In the genomic region with DNA sequence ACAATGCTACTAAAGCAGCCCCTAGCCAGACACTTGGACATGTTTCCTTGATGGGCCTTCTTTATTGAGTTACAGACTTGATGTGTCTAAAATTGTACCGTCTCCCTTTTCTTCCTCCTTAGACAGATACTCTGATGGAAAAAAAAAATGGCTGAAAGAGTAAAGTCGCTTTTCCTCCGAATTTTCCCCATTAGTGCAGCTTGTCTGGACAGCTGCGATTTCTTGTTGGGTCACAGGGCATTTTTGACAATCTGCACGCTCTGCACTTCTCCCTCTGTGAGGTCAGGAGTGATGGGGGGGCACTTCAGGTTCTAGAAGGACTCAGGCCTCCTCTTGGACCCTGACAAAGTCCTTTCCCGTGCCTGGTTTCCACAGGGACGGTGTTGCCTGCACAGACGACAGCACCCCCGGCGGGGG, we compare ENCODE assay signal across 8 cellular contexts. TPM values are rescaled to one million over a fixed set of nuclear protein-coding genes. Genes with fewer than 3 reads are reported as not detected.
A peak's percentile ranks its signal among the peaks of the same experiment; 100 is the strongest.
DNase-seq lines count a peak whose midpoint lies in the region; ATAC-seq, FAIRE-seq and TF ChIP-seq lines count a peak whose summit lies in the region.

No MANE protein-coding gene starts in this region.

- H3K9ac ChIP-seq in adipocyte (ENCODE audit: low read length): peak overlapping the region; percentile 99

- H3K4me3 ChIP-seq in A549: peak overlapping the region; percentile 80
- H3K4me3 ChIP-seq in HEK293 (ENCODE audit: low read depth, low read length): peak overlapping the region; percentile 83
- peak overlapping the region; percentile 98 for H3K4me3 ChIP-seq in adipocyte (ENCODE audit: low read length)
- H3K4me3 ChIP-seq in thoracic aorta: peak overlapping the region; percentile 98

- H3K4me1 ChIP-seq in A549 (peaks cover 22% of the 10 kb centered on the region), HEK293 (ENCODE audit: control insufficient read depth, insufficient read depth, low read length) (peaks cover 20% of the 10 kb centered on the region), adipocyte (ENCODE audit: control insufficient read depth, insufficient read depth, low read length) (peaks cover 57% of the 10 kb centered on the region), thoracic aorta (ENCODE audit: control insufficient read depth in 1 of 2, low read depth in 2 of 2) (peaks cover 18 to 27% of the 10 kb centered on the region in 2 donors)

- no peaks in the 10 kb centered on the region for H3K27me3 ChIP-seq in adipocyte (replicated peaks; ENCODE audit: control insufficient read depth, insufficient read depth, low read length)
- no peaks in the 10 kb centered on the region for H3K27me3 ChIP-seq in layer of hippocampus (ENCODE audit: control insufficient read depth, insufficient read depth, low read length)
- no peaks in the 10 kb centered on the region for H3K27me3 ChIP-seq in thoracic aorta (replicated peaks; ENCODE audit: insufficient read depth)

- no peak for TF ChIP-seq EP300 in A549 (IDR thresholded peaks at IDR 0.05)

- H3K27ac ChIP-seq in A549 (peak overlapping the region; percentile 95 to 96), HEK293 (ENCODE audit: extremely low read depth, low read depth, low read length) (peak overlapping the region; percentile 95), layer of hippocampus (ENCODE audit: low read depth, low read length) (peak overlapping the region; percentile 99), thoracic aorta (peak overlapping the region; percentile 95 to 99)

- CTCF ChIA-PET in A549 (lab: Yijun Ruan, JAX): interaction anchor here (0.6 to 1.7 kb wide), 7 partner anchors 14 to 376 kb away, joined by 3 to 5 read pairs (median 3); no protein-coding TSS in a partner anchor
- CTCF ChIA-PET in HEK293 (lab: Yijun Ruan, JAX): interaction anchor here (0.9 to 2.0 kb wide), 3 partner anchors 40 to 54 kb away, joined by 3 to 4 read pairs (median 4); partner anchors contain the start of gene WIPI1

- TF ChIP-seq POLR2A in A549 (IDR thresholded peaks at IDR 0.05; ENCODE audit: low read length): no peak

- TF ChIP-seq RAD21 in A549 (conservative IDR thresholded peaks at IDR 0.05 in 1 of 2, IDR thresholded peaks at IDR 0.05 in 1 of 2): no peak

- DNase-seq in A549 (ENCODE audit: low read depth in 1 of 2, low spot score in 1 of 2) (peak in 1 of 2 experiments; percentile 58), adipocyte (ENCODE audit: low read depth) (no peak), thoracic aorta (ENCODE audit: low spot score) (no peak), D721Med (ENCODE audit: insufficient read length, low spot score) (no peak)

- H3K36me3 ChIP-seq in HEK293 (ENCODE audit: control insufficient read depth in 2 of 2, insufficient read depth in 1 of 2, low read length in 2 of 2) (peaks cover 12 to 16% of the 10 kb centered on the region in 2 experiments; a peak in 2 of 3 replicates), adipocyte (ENCODE audit: control insufficient read depth, insufficient read depth, low read length, severe bottlenecking) (peaks cover 12% of the 10 kb centered on the region), thoracic aorta (no peaks in the 10 kb centered on the region)

- FAIRE-seq in A549 (lab: Jason Lieb, UNC) (no peak), D721Med (lab: Jason Lieb, UNC) (no peak)

- POLR2A ChIA-PET in A549 (lab: Yijun Ruan, JAX) (interaction anchor here (1.4 kb wide), 1 partner anchor 12 kb away, joined by 4 read pairs; no protein-coding TSS in a partner anchor), HEK293 (lab: Yijun Ruan, JAX) (interaction anchor here (1.4 to 2.7 kb wide), 3 partner anchors 9 to 476 kb away, joined by 3 to 18 read pairs (median 6); partner anchors contain the start of genes KPNA2 and WIPI1)

- TF ChIP-seq CTCF in A549 (IDR thresholded peaks at IDR 0.05): no peak
- TF ChIP-seq CTCF in HEK293 (tag by site-specific recombination; IDR thresholded peaks at IDR 0.05): peak; percentile 33; the same call in 1 of the 2 replicates
- TF ChIP-seq CTCF in thoracic aorta (IDR thresholded peaks at IDR 0.05): no peak
- TF ChIP-seq CTCF in D721Med (IDR thresholded peaks at IDR 0.05; ENCODE audit: insufficient read depth, missing control alignments): no peak

- ATAC-seq in A549 (no peak), thoracic aorta (ENCODE audit: insufficient number of reproducible peaks, low FRiP score, low read depth) (peak; percentile 4), HG03135 (IDR thresholded peaks at IDR 0.05; ENCODE audit: unreplicated experiment) (no peak), HG03342 (IDR thresholded peaks at IDR 0.05; ENCODE audit: unreplicated experiment) (no peak)

- H3K9me3 ChIP-seq in A549 (no peaks in the 10 kb centered on the region), HEK293 (ENCODE audit: control insufficient read depth, insufficient read depth, low read depth, low read length) (no peaks in the 10 kb centered on the region), adipocyte (ENCODE audit: control insufficient read depth, low read length) (no peaks in the 10 kb centered on the region), thoracic aorta (no peaks in the 10 kb centered on the region)

- peak overlapping the region; percentile 73 for H3K4me2 ChIP-seq in A549

- 16% methylated on average over 10 of the region's 10 CpGs for WGBS in A549 (ENCODE audit: missing lambda C conversion rate)

TF ChIP-seq in A549, 52 proteins besides CTCF, POLR2A, EP300 and RAD21:
- TF ChIP-seq SREBF2 (IDR thresholded peaks at IDR 0.05) (no peak), MAFK (IDR thresholded peaks at IDR 0.05; ENCODE audit: partially characterized antibody) (peak; percentile 87), MAZ (IDR thresholded peaks at IDR 0.05; ENCODE audit: borderline replicate concordance, low read depth, low read length) (no peak), CEBPB (IDR thresholded peaks at IDR 0.05) (no peak)

TF ChIP-seq in HEK293, 187 proteins besides CTCF, POLR2A, EP300 and RAD21 (continues in another document):
- TF ChIP-seq IKZF3 (tag by site-specific recombination; IDR thresholded peaks at IDR 0.05): no peak
- no peak for TF ChIP-seq WT1 (tag by site-specific recombination; IDR thresholded peaks at IDR 0.05)
- TF ChIP-seq, protein P1, sequence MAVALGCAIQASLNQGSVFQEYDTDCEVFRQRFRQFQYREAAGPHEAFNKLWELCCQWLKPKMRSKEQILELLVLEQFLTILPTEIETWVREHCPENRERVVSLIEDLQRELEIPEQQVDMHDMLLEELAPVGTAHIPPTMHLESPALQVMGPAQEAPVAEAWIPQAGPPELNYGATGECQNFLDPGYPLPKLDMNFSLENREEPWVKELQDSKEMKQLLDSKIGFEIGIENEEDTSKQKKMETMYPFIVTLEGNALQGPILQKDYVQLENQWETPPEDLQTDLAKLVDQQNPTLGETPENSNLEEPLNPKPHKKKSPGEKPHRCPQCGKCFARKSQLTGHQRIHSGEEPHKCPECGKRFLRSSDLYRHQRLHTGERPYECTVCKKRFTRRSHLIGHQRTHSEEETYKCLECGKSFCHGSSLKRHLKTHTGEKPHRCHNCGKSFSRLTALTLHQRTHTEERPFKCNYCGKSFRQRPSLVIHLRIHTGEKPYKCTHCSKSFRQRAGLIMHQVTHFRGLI (tag by site-specific recombination; IDR thresholded peaks at IDR 0.05): 0 out of 2 replicates have a peak, but pooled peaks have one; percentile 24
- TF ChIP-seq, protein P2, sequence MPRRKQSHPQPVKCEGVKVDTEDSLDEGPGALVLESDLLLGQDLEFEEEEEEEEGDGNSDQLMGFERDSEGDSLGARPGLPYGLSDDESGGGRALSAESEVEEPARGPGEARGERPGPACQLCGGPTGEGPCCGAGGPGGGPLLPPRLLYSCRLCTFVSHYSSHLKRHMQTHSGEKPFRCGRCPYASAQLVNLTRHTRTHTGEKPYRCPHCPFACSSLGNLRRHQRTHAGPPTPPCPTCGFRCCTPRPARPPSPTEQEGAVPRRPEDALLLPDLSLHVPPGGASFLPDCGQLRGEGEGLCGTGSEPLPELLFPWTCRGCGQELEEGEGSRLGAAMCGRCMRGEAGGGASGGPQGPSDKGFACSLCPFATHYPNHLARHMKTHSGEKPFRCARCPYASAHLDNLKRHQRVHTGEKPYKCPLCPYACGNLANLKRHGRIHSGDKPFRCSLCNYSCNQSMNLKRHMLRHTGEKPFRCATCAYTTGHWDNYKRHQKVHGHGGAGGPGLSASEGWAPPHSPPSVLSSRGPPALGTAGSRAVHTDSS (tag by site-specific recombination; IDR thresholded peaks at IDR 0.05): no peak
- no peak for TF ChIP-seq ZFP69B (tag by site-specific recombination; IDR thresholded peaks at IDR 0.05)
- TF ChIP-seq ZNF19 (tag by site-specific recombination; IDR thresholded peaks at IDR 0.05; ENCODE audit: low read depth): no peak

RNA-seq across cellular contexts. Expression of gene PRKAR1A, which starts 1.0 kb away (rescaled TPM):
- 244 and 370 TPM in 2 replicates for polyA plus RNA-seq in A549 (2011; rRNA removed)
- polyA plus RNA-seq in A549 (2012; cell fraction: cytosol; rRNA removed): 109 and 137 TPM in 2 replicates
- polyA plus RNA-seq in A549 (2012; cell fraction: nucleus; rRNA removed): 108 and 114 TPM in 2 replicates
- polyA plus RNA-seq in A549 (2017; fragmentation: RNase III; extraction: RNeasy Plus Mini Kit Qiagen cat#74134 plus additional on column Dnase treatment): 239 to 259 TPM (median 244 TPM) in 3 replicates
- 386 and 403 TPM in 2 replicates for polyA minus RNA-seq in A549 (2011; rRNA and poly(A)+ RNA removed)
- total RNA-seq in thoracic aorta: 100 to 1,000 TPM; 345 to 412 TPM

RNA-seq across cellular contexts. Expression of gene WIPI1, which starts 54.0 kb away (rescaled TPM):
- 19.7 and 26.1 TPM in 2 replicates for polyA plus RNA-seq in A549 (2011; rRNA removed)
- polyA plus RNA-seq in A549 (2012; cell fraction: cytosol; rRNA removed): 5.2 and 6.7 TPM in 2 replicates
- 3.3 and 3.4 TPM in 2 replicates for polyA plus RNA-seq in A549 (2012; cell fraction: nucleus; rRNA removed)
- 6.9 to 11.6 TPM (median 9.5 TPM) in 3 replicates for polyA plus RNA-seq in A549 (2017; fragmentation: RNase III; extraction: RNeasy Plus Mini Kit Qiagen cat#74134 plus additional on column Dnase treatment)
- 16.2 and 25.9 TPM in 2 replicates for polyA minus RNA-seq in A549 (2011; rRNA and poly(A)+ RNA removed)
- 10 to 100 TPM; 54.2 to 58.3 TPM for total RNA-seq in thoracic aorta

Comparison
In these comparisons a context has a peak if more than half of its experiments do, and no peak if none do; other contexts are left out.
1. Of the 5 proteins assayed by ChIP-seq in both HEK293 and A549: peak only in HEK293: CTCF and REST; only in A549: none; in both: none; in neither: 3.